1 cellular context compared by ENCODE assay signal in genomic region chr13:30673669-30674521, GRCh38.
A peak's percentile ranks its signal among the peaks of the same experiment; 100 is the strongest.
TF ChIP-seq lines count a peak whose summit lies in the region.

No MANE protein-coding gene starts in this region.

TF ChIP-seq in GM12878, 131 proteins besides CTCF, POLR2A, EP300 and RAD21 (continued from another document and continues in another):
- TF ChIP-seq SPI1 (IDR thresholded peaks at IDR 0.05; ENCODE audit: borderline replicate concordance, insufficient read depth, low read depth, low read length) (no peak), STAT3 (IDR thresholded peaks at IDR 0.05; ENCODE audit: low read depth, low read length) (no peak), IRF5 (IDR thresholded peaks at IDR 0.05; ENCODE audit: borderline replicate concordance) (no peak), ZBTB4 (CRISPR knock-in tag; IDR thresholded peaks at IDR 0.05) (no peak), MXI1 (IDR thresholded peaks at IDR 0.05; ENCODE audit: low read depth, low read length) (peak; percentile 75; the same call in 1 of the 2 replicates), RBBP5 (conservative IDR thresholded peaks at IDR 0.05) (peak; percentile 57; the same call in 1 of the 2 replicates), CREM (IDR thresholded peaks at IDR 0.05; ENCODE audit: low read depth) (peak; percentile 22; the same call in 1 of the 2 replicates), ZBTB11 (CRISPR knock-in tag; IDR thresholded peaks at IDR 0.05) (no peak), IKZF1 (conservative IDR thresholded peaks at IDR 0.05) (peak; percentile 91), NFIC (IDR thresholded peaks at IDR 0.05; ENCODE audit: low read depth, low read length) (no peak), BHLHE40 (IDR thresholded peaks at IDR 0.05; ENCODE audit: borderline replicate concordance in 1 of 2, low read depth in 2 of 2, low read length in 1 of 2) (peak; percentile 88 to 97), NKRF (conservative IDR thresholded peaks at IDR 0.05) (peak; percentile 84), FOS (IDR thresholded peaks at IDR 0.05; ENCODE audit: borderline replicate concordance, extremely low read depth, insufficient read length) (no peak), ZNF384 (IDR thresholded peaks at IDR 0.05; ENCODE audit: borderline replicate concordance, low read depth, low read length) (no peak), DPF2 (IDR thresholded peaks at IDR 0.05) (peak; percentile 96), SUPT20H (IDR thresholded peaks at IDR 0.05; ENCODE audit: borderline replicate concordance, control insufficient read depth, low read depth, low read length) (no peak), PML (IDR thresholded peaks at IDR 0.05; ENCODE audit: low read length) (no peak)
- TF ChIP-seq, protein P1, sequence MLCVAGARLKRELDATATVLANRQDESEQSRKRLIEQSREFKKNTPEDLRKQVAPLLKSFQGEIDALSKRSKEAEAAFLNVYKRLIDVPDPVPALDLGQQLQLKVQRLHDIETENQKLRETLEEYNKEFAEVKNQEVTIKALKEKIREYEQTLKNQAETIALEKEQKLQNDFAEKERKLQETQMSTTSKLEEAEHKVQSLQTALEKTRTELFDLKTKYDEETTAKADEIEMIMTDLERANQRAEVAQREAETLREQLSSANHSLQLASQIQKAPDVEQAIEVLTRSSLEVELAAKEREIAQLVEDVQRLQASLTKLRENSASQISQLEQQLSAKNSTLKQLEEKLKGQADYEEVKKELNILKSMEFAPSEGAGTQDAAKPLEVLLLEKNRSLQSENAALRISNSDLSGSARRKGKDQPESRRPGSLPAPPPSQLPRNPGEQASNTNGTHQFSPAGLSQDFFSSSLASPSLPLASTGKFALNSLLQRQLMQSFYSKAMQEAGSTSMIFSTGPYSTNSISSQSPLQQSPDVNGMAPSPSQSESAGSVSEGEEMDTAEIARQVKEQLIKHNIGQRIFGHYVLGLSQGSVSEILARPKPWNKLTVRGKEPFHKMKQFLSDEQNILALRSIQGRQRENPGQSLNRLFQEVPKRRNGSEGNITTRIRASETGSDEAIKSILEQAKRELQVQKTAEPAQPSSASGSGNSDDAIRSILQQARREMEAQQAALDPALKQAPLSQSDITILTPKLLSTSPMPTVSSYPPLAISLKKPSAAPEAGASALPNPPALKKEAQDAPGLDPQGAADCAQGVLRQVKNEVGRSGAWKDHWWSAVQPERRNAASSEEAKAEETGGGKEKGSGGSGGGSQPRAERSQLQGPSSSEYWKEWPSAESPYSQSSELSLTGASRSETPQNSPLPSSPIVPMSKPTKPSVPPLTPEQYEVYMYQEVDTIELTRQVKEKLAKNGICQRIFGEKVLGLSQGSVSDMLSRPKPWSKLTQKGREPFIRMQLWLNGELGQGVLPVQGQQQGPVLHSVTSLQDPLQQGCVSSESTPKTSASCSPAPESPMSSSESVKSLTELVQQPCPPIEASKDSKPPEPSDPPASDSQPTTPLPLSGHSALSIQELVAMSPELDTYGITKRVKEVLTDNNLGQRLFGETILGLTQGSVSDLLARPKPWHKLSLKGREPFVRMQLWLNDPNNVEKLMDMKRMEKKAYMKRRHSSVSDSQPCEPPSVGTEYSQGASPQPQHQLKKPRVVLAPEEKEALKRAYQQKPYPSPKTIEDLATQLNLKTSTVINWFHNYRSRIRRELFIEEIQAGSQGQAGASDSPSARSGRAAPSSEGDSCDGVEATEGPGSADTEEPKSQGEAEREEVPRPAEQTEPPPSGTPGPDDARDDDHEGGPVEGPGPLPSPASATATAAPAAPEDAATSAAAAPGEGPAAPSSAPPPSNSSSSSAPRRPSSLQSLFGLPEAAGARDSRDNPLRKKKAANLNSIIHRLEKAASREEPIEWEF (IDR thresholded peaks at IDR 0.05; ENCODE audit: insufficient replicate concordance, low read depth, low read length), result no peak
- TF ChIP-seq, protein P2, sequence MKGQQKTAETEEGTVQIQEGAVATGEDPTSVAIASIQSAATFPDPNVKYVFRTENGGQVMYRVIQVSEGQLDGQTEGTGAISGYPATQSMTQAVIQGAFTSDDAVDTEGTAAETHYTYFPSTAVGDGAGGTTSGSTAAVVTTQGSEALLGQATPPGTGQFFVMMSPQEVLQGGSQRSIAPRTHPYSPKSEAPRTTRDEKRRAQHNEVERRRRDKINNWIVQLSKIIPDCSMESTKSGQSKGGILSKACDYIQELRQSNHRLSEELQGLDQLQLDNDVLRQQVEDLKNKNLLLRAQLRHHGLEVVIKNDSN (IDR thresholded peaks at IDR 0.05; ENCODE audit: borderline replicate concordance, extremely low read length, insufficient read depth, low read depth, low read length), result peak; percentile 49
- TF ChIP-seq, protein P3, sequence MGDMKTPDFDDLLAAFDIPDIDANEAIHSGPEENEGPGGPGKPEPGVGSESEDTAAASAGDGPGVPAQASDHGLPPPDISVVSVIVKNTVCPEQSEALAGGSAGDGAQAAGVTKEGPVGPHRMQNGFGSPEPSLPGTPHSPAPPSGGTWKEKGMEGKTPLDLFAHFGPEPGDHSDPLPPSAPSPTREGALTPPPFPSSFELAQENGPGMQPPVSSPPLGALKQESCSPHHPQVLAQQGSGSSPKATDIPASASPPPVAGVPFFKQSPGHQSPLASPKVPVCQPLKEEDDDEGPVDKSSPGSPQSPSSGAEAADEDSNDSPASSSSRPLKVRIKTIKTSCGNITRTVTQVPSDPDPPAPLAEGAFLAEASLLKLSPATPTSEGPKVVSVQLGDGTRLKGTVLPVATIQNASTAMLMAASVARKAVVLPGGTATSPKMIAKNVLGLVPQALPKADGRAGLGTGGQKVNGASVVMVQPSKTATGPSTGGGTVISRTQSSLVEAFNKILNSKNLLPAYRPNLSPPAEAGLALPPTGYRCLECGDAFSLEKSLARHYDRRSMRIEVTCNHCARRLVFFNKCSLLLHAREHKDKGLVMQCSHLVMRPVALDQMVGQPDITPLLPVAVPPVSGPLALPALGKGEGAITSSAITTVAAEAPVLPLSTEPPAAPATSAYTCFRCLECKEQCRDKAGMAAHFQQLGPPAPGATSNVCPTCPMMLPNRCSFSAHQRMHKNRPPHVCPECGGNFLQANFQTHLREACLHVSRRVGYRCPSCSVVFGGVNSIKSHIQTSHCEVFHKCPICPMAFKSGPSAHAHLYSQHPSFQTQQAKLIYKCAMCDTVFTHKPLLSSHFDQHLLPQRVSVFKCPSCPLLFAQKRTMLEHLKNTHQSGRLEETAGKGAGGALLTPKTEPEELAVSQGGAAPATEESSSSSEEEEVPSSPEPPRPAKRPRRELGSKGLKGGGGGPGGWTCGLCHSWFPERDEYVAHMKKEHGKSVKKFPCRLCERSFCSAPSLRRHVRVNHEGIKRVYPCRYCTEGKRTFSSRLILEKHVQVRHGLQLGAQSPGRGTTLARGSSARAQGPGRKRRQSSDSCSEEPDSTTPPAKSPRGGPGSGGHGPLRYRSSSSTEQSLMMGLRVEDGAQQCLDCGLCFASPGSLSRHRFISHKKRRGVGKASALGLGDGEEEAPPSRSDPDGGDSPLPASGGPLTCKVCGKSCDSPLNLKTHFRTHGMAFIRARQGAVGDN (IDR thresholded peaks at IDR 0.05), result peak; percentile 90
- TF ChIP-seq, protein P4, sequence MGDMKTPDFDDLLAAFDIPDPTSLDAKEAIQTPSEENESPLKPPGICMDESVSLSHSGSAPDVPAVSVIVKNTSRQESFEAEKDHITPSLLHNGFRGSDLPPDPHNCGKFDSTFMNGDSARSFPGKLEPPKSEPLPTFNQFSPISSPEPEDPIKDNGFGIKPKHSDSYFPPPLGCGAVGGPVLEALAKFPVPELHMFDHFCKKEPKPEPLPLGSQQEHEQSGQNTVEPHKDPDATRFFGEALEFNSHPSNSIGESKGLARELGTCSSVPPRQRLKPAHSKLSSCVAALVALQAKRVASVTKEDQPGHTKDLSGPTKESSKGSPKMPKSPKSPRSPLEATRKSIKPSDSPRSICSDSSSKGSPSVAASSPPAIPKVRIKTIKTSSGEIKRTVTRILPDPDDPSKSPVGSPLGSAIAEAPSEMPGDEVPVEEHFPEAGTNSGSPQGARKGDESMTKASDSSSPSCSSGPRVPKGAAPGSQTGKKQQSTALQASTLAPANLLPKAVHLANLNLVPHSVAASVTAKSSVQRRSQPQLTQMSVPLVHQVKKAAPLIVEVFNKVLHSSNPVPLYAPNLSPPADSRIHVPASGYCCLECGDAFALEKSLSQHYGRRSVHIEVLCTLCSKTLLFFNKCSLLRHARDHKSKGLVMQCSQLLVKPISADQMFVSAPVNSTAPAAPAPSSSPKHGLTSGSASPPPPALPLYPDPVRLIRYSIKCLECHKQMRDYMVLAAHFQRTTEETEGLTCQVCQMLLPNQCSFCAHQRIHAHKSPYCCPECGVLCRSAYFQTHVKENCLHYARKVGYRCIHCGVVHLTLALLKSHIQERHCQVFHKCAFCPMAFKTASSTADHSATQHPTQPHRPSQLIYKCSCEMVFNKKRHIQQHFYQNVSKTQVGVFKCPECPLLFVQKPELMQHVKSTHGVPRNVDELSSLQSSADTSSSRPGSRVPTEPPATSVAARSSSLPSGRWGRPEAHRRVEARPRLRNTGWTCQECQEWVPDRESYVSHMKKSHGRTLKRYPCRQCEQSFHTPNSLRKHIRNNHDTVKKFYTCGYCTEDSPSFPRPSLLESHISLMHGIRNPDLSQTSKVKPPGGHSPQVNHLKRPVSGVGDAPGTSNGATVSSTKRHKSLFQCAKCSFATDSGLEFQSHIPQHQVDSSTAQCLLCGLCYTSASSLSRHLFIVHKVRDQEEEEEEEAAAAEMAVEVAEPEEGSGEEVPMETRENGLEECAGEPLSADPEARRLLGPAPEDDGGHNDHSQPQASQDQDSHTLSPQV (IDR thresholded peaks at IDR 0.05), result 0 out of 2 replicates have a peak, but pooled peaks have one; percentile 60
- TF ChIP-seq, protein P5, sequence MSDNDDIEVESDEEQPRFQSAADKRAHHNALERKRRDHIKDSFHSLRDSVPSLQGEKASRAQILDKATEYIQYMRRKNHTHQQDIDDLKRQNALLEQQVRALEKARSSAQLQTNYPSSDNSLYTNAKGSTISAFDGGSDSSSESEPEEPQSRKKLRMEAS (IDR thresholded peaks at IDR 0.05; ENCODE audit: low read depth, low read length), result peak; percentile 67
